ENCODE assay signal across 26 cellular contexts in the genomic region with DNA sequence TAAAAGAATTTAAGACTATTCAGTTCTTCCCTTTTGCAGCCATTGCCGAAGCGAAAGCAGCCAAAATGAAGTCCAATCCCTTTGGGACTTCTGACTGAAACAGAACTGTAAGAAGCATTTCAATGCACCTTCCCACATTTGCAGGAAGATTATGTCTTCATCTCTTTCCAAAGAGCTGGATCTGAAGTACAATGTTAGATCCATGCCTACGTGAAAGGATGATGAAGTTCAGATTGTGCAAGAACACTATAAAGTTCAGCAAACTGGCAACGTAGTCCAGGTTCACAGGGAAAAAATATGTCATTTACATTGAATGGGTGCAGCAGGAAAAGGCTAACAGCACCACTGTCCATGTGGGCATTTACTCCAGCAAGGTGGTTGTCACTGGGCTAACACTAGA. TPM values are rescaled to one million over a fixed set of nuclear protein-coding genes. Genes with fewer than 3 reads are reported as not detected.
"Had no signal": no experiment of that assay in that cellular context is flagged by ENCODE, and none has a peak within 500 bp of the region (broad histone marks: within the 10 kb centered on the region; RNA-seq: fewer than 3 reads in every experiment).

No MANE protein-coding gene starts in this region.

- H3K36me3 Mint-ChIP-seq: activated CD4-positive, alpha-beta memory T cell treated with anti-CD3 and anti-CD28 coated beads for 36 hours; activated naive CD4-positive, alpha-beta T cell treated with anti-CD3 and anti-CD28 coated beads, Interleukin-2, amount 50 U/mL, for 72 hours; T-cell had no signal

- DNase-seq: activated B cell treated with CpG ODN at 0.5 μM for 24 hours; activated CD4-positive, alpha-beta memory T cell treated with anti-CD3 and anti-CD28 coated beads for 36 hours; activated CD4-positive, alpha-beta T cell treated with anti-CD3 and anti-CD28 coated beads for 1 hour; activated CD4-positive, alpha-beta T cell treated with anti-CD3 and anti-CD28 coated beads, Interleukin-2, amount 10 ng/mL, durations not matched to agents 7 days and 5 days; activated CD8-positive, alpha-beta memory T cell treated with anti-CD3 and anti-CD28 coated beads for 24 hours; activated effector memory CD4-positive, alpha-beta T cell treated with anti-CD3 and anti-CD28 coated beads, Interleukin-2, amount 50 U/mL, for 16 hours; activated naive CD4-positive, alpha-beta T cell treated with Interleukin-2 at 50 U/mL for 16 hours; activated T-cell treated with anti-CD3 and anti-CD28 coated beads, Interleukin-2, amount 50 U/mL, for 4 hours; brain microvascular endothelial cell; caudate nucleus; KBM-7; NCI-H1092; NCI-H1417; NCI-H1930; NCI-H2171; NCI-H226; NCI-H526; NCI-H774; T-cell; T-helper 2 cell; T1000 had no signal

- H3K9me3 Mint-ChIP-seq: activated B cell treated with CpG ODN at 0.5 μM for 24 hours; activated CD4-positive, alpha-beta memory T cell treated with anti-CD3 and anti-CD28 coated beads for 36 hours; activated CD4-positive, alpha-beta T cell treated with anti-CD3 and anti-CD28 coated beads, Interleukin-2, amount 10 ng/mL, durations not matched to agents 7 days and 5 days; activated naive CD4-positive, alpha-beta T cell treated with anti-CD3 and anti-CD28 coated beads, Interleukin-2, amount 50 U/mL, for 72 hours; activated T-cell treated with anti-CD3 and anti-CD28 coated beads, Interleukin-2, amount 50 U/mL, for 4 hours; T-cell had no signal

- H3K36me3 ChIP-seq: brain microvascular endothelial cell had no signal

- ATAC-seq: activated naive CD4-positive, alpha-beta T cell treated with anti-CD3 and anti-CD28 coated beads, Interleukin-2, amount 50 U/mL, for 72 hours; activated T-cell treated with anti-CD3 and anti-CD28 coated beads, Interleukin-2, amount 50 U/mL, for 4 hours; T-cell had no signal

- H3K27me3 ChIP-seq: brain microvascular endothelial cell had no signal

- H3K4me3 Mint-ChIP-seq: activated B cell treated with CpG ODN at 0.5 μM for 24 hours; activated CD4-positive, alpha-beta memory T cell treated with anti-CD3 and anti-CD28 coated beads for 36 hours; activated CD4-positive, alpha-beta T cell treated with anti-CD3 and anti-CD28 coated beads, Interleukin-2, amount 10 ng/mL, durations not matched to agents 7 days and 5 days; activated T-cell treated with anti-CD3 and anti-CD28 coated beads, Interleukin-2, amount 50 U/mL, for 4 hours; T-cell had no signal

- H3K4me3 ChIP-seq: SK-N-MC had no signal

- H3K27ac Mint-ChIP-seq: activated B cell treated with CpG ODN at 0.5 μM for 24 hours; activated CD4-positive, alpha-beta memory T cell treated with anti-CD3 and anti-CD28 coated beads for 36 hours; activated CD4-positive, alpha-beta T cell treated with anti-CD3 and anti-CD28 coated beads, Interleukin-2, amount 10 ng/mL, durations not matched to agents 7 days and 5 days; activated naive CD4-positive, alpha-beta T cell treated with anti-CD3 and anti-CD28 coated beads, Interleukin-2, amount 50 U/mL, for 72 hours; T-cell had no signal

- H3K27ac ChIP-seq: brain microvascular endothelial cell, SK-N-MC had no signal

RNA-seq across cellular contexts. Expression of a gene that starts 6.0 kb away (rescaled TPM):
- total RNA-seq: activated B cell treated with CpG ODN at 0.5 μM for 24 hours; activated CD4-positive, alpha-beta memory T cell treated with anti-CD3 and anti-CD28 coated beads for 36 hours; activated naive CD4-positive, alpha-beta T cell treated with anti-CD3 and anti-CD28 coated beads, Interleukin-2, amount 50 U/mL, for 72 hours; NCI-H460; OCI-LY7; RPMI7951 had no signal
